Comparison of ENCODE assay signal across 15 cellular contexts in genomic region chr12:111126331-111126730, GRCh38.
DNase-seq lines count a peak whose midpoint lies in the region; ATAC-seq and TF ChIP-seq lines count a peak whose summit lies in the region.
"Had no signal": no experiment of that assay in that cellular context is flagged by ENCODE, and none has a peak within 500 bp of the region (broad histone marks: within the 10 kb centered on the region; RNA-seq: fewer than 3 reads in every experiment).

No MANE protein-coding gene starts in this region.

- H3K9me3 ChIP-seq in MG63 (no peaks in the 10 kb centered on the region), gastrocnemius medialis (no peaks in the 10 kb centered on the region)

- peak; percentile 62 for DNase-seq in MG63
- DNase-seq in SKM-1 (lab: John Stamatoyannopoulos, UW; ENCODE audit: unreplicated experiment) = peak; percentile 10
- DNase-seq in left ventricle myocardium superior = no peak
- DNase-seq in gastrocnemius medialis = peak in 1 of 2 donors; percentile 17
- DNase-seq in activated effector memory CD4-positive, alpha-beta T cell treated with anti-CD3 and anti-CD28 coated beads, Interleukin-2, amount 50 U/mL, for 16 hours = no peak
- no peak for DNase-seq in NCI-H226
- DNase-seq: activated CD4-positive, alpha-beta T cell treated with anti-CD3 and anti-CD28 coated beads for 48 hours; activated CD8-positive, alpha-beta memory T cell treated with anti-CD3 and anti-CD28 coated beads, Interleukin-2, amount 50 U/mL, for 48 hours; DMS53; NCI-H2081 treated with DMSO at 0.1 percent for 48 hours; NCI-H774; T-helper 2 cell had no signal

- H3K36me3 ChIP-seq in MG63 (no peaks in the 10 kb centered on the region), gastrocnemius medialis (no peaks in the 10 kb centered on the region)
- H3K36me3 ChIP-seq: BLaER1 treated with 17β-estradiol and CSF1 and Interleukin-3, amounts not matched to agents 10 nM and 100 nM had no signal

- no peak overlapping the region for H3K4me3 ChIP-seq in MG63
- no peak overlapping the region for H3K4me3 ChIP-seq in gastrocnemius medialis
- H3K4me3 ChIP-seq: BLaER1 treated with 17β-estradiol and CSF1 and Interleukin-3, amounts not matched to agents 10 nM and 100 nM had no signal

- peaks cover 25% of the 10 kb centered on the region for H3K27me3 Mint-ChIP-seq in stimulated activated memory B cell treated with anti-CD40 and anti-IgM and Interleukin-4, amounts not matched to agents 10 μg/mL and 1 μg/mL and 100 μg/mL, for 72 hours

- peaks cover 5% of the 10 kb centered on the region for H3K9me3 Mint-ChIP-seq in stimulated activated memory B cell treated with anti-CD40 and anti-IgM and Interleukin-4, amounts not matched to agents 10 μg/mL and 1 μg/mL and 100 μg/mL, for 72 hours

- ATAC-seq in left ventricle myocardium superior = peak; percentile 62
- ATAC-seq in gastrocnemius medialis = peak; percentile 16 to 36
- no peak for ATAC-seq in stimulated activated memory B cell treated with anti-CD40 and anti-IgM and Interleukin-4, amounts not matched to agents 10 μg/mL and 1 μg/mL and 100 μg/mL, for 72 hours
- ATAC-seq: HCT116 had no signal

- H3K27me3 ChIP-seq in MG63 (no peaks in the 10 kb centered on the region; the same call in 1 of the 2 replicates), gastrocnemius medialis (no peaks in the 10 kb centered on the region)

- H3K36me3 Mint-ChIP-seq in stimulated activated memory B cell treated with anti-CD40 and anti-IgM and Interleukin-4, amounts not matched to agents 10 μg/mL and 1 μg/mL and 100 μg/mL, for 72 hours = no peaks in the 10 kb centered on the region

- H3K27ac Mint-ChIP-seq in stimulated activated memory B cell treated with anti-CD40 and anti-IgM and Interleukin-4, amounts not matched to agents 10 μg/mL and 1 μg/mL and 100 μg/mL, for 72 hours = no peak overlapping the region

- in situ Hi-C loops in gastrocnemius medialis (cut with MboI; ENCODE audit: low sequenced_read_pairs in 4 of 4) = no loop called here

- no peak overlapping the region for H3K27ac ChIP-seq in gastrocnemius medialis

- no peaks in the 10 kb centered on the region for H3K4me1 Mint-ChIP-seq in stimulated activated memory B cell treated with anti-CD40 and anti-IgM and Interleukin-4, amounts not matched to agents 10 μg/mL and 1 μg/mL and 100 μg/mL, for 72 hours

- TF ChIP-seq CTCF in gastrocnemius medialis (IDR thresholded peaks at IDR 0.05 in 4 of 5, conservative IDR thresholded peaks at IDR 0.05 in 1 of 5) = no peak

- H3K4me1 ChIP-seq in gastrocnemius medialis = peaks cover 8 to 11% of the 10 kb centered on the region in 2 donors

- no peak overlapping the region for H3K4me3 Mint-ChIP-seq in stimulated activated memory B cell treated with anti-CD40 and anti-IgM and Interleukin-4, amounts not matched to agents 10 μg/mL and 1 μg/mL and 100 μg/mL, for 72 hours

- intact Hi-C loops in left ventricle myocardium superior (cut with micrococcal nuclease) (no loop called here), gastrocnemius medialis (cut with DNase I; ENCODE audit: low total_unique reads) (no loop called here)

- TF ChIP-seq POLR2A in gastrocnemius medialis (IDR thresholded peaks at IDR 0.05) = no peak

Comparison
In these comparisons a context has a peak if more than half of its experiments do, and no peak if none do; other contexts are left out.
1. DNase-seq: peak in MG63 (single experiment) and SKM-1 (single experiment); none in left ventricle myocardium superior (single experiment), activated effector memory CD4-positive, alpha-beta T cell treated with anti-CD3 and anti-CD28 coated beads, Interleukin-2, amount 50 U/mL, for 16 hours (single experiment) and NCI-H226 (single experiment).